ENCODE assay signal across 9 cellular contexts in genomic region chr3:9951126-9951525, GRCh38. TPM values are rescaled to one million over a fixed set of nuclear protein-coding genes. Genes with fewer than 3 reads are reported as not detected.
DNase-seq lines count a peak whose midpoint lies in the region; ATAC-seq and TF ChIP-seq lines count a peak whose summit lies in the region.
"Had no signal": no experiment of that assay in that cellular context is flagged by ENCODE, and none has a peak within 500 bp of the region (broad histone marks: within the 10 kb centered on the region; RNA-seq: fewer than 3 reads in every experiment).

No MANE protein-coding gene starts in this region.

- no peaks in the 10 kb centered on the region for H3K9me3 ChIP-seq in parathyroid adenoma (ENCODE audit: control insufficient read depth, low read length)

- intact Hi-C loops in activated CD4-positive, alpha-beta T cell treated with anti-CD3 and anti-CD28 coated beads for 36 hours (cut with DNase I, micrococcal nuclease) = no loop called here

- CTCF ChIA-PET in activated CD4-positive, alpha-beta T cell treated with anti-CD3 and anti-CD28 coated beads for 36 hours (lab: Charles Lee) = interaction anchor here (1.0 to 1.6 kb wide), 4 partner anchors 17 to 111 kb away, joined by 3 to 8 read pairs (median 6); partner anchors contain the start of gene CRELD1

- H3K27ac Mint-ChIP-seq in activated CD4-positive, alpha-beta T cell treated with anti-CD3 and anti-CD28 coated beads for 36 hours = peak overlapping the region; percentile 40
- H3K27ac Mint-ChIP-seq in activated naive CD4-positive, alpha-beta T cell treated with anti-CD3 and anti-CD28 coated beads, Interleukin-2, amount 50 U/mL, for 72 hours = peak overlapping the region; percentile 59 to 86

- no peaks in the 10 kb centered on the region for H3K79me2 ChIP-seq in parathyroid adenoma

- no peaks in the 10 kb centered on the region for H3K27me3 ChIP-seq in parathyroid adenoma (ENCODE audit: control insufficient read depth, insufficient read depth, low read length)

- H2AFZ ChIP-seq in parathyroid adenoma = peak overlapping the region; percentile 82

- no peaks in the 10 kb centered on the region for H3K27me3 Mint-ChIP-seq in activated CD4-positive, alpha-beta T cell treated with anti-CD3 and anti-CD28 coated beads for 36 hours

- H3K4me3 ChIP-seq in parathyroid adenoma (ENCODE audit: low read depth, low read length) (peak overlapping the region; percentile 59), foreskin fibroblast (ENCODE audit: low read depth in 1 of 2, low read length in 2 of 2) (peak overlapping the region in 1 of 2 donors; percentile 71)

- ATAC-seq in activated CD4-positive, alpha-beta T cell treated with anti-CD3 and anti-CD28 coated beads for 36 hours = peak; percentile 28
- ATAC-seq in HG02870 (IDR thresholded peaks at IDR 0.05; ENCODE audit: unreplicated experiment) = peak; percentile 42
- peak; percentile 6 to 67 for ATAC-seq in activated naive CD4-positive, alpha-beta T cell treated with anti-CD3 and anti-CD28 coated beads, Interleukin-2, amount 50 U/mL, for 72 hours
- no peak for ATAC-seq in HG02798 (IDR thresholded peaks at IDR 0.05; ENCODE audit: poor library complexity, unreplicated experiment)

- peaks cover 17% of the 10 kb centered on the region for H3K4me1 Mint-ChIP-seq in activated CD4-positive, alpha-beta T cell treated with anti-CD3 and anti-CD28 coated beads for 36 hours

- no peaks in the 10 kb centered on the region for H3K36me3 Mint-ChIP-seq in activated CD4-positive, alpha-beta T cell treated with anti-CD3 and anti-CD28 coated beads for 36 hours (ENCODE audit: low read depth)
- no peaks in the 10 kb centered on the region for H3K36me3 Mint-ChIP-seq in activated naive CD4-positive, alpha-beta T cell treated with anti-CD3 and anti-CD28 coated beads, Interleukin-2, amount 50 U/mL, for 72 hours

- TF ChIP-seq CTCF in parathyroid adenoma (IDR thresholded peaks at IDR 0.05) (no peak), foreskin fibroblast (IDR thresholded peaks at IDR 0.05; ENCODE audit: low read depth, low read length) (no peak)

- POLR2A ChIA-PET in activated CD4-positive, alpha-beta T cell treated with anti-CD3 and anti-CD28 coated beads for 36 hours (lab: Charles Lee) = interaction anchor here (1.0 kb wide), 2 partner anchors 26 to 78 kb away, joined by 3 read pairs; no protein-coding TSS in a partner anchor

- H3K27ac ChIP-seq in parathyroid adenoma = no peak overlapping the region

- H3K9ac ChIP-seq in parathyroid adenoma = no peak overlapping the region

- H3K4me3 Mint-ChIP-seq in activated CD4-positive, alpha-beta T cell treated with anti-CD3 and anti-CD28 coated beads for 36 hours = peak overlapping the region; percentile 86

- no peaks in the 10 kb centered on the region for H3K36me3 ChIP-seq in parathyroid adenoma (ENCODE audit: control insufficient read depth, insufficient read depth, low read length)

- peak overlapping the region; percentile 64 for H3K4me2 ChIP-seq in parathyroid adenoma (ENCODE audit: low read length)

- peak; percentile 59 for DNase-seq in activated CD4-positive, alpha-beta T cell treated with anti-CD3 and anti-CD28 coated beads for 36 hours
- DNase-seq in activated CD4-positive, alpha-beta T cell treated with anti-CD3 and anti-CD28 coated beads for 4 hours = no peak
- DNase-seq in activated naive CD4-positive, alpha-beta T cell treated with anti-CD3 and anti-CD28 coated beads, Interleukin-2, amount 50 U/mL, for 72 hours (ENCODE audit: low spot score in 2 of 2) = no peak
- DNase-seq in superior temporal gyrus (ENCODE audit: extremely low spot score) (no peak), foreskin fibroblast (no peak)
- DNase-seq: NCI-H1105 treated with DMSO at 0.1 percent for 48 hours had no signal

- H3K9me3 Mint-ChIP-seq in activated CD4-positive, alpha-beta T cell treated with anti-CD3 and anti-CD28 coated beads for 36 hours (ENCODE audit: low read depth) = no peaks in the 10 kb centered on the region
- no peaks in the 10 kb centered on the region for H3K9me3 Mint-ChIP-seq in activated naive CD4-positive, alpha-beta T cell treated with anti-CD3 and anti-CD28 coated beads, Interleukin-2, amount 50 U/mL, for 72 hours

- peaks cover 17% of the 10 kb centered on the region for H3K4me1 ChIP-seq in parathyroid adenoma

RNA-seq across cellular contexts. Expression of gene PRRT3, which starts 1.1 kb away (rescaled TPM):
- total RNA-seq in activated CD4-positive, alpha-beta T cell treated with anti-CD3 and anti-CD28 coated beads for 36 hours = 1 to 10 TPM; 8.1 to 9.7 TPM
- total RNA-seq in activated naive CD4-positive, alpha-beta T cell treated with anti-CD3 and anti-CD28 coated beads, Interleukin-2, amount 50 U/mL, for 72 hours = 1 to 10 TPM; 1.6 to 6.7 TPM

RNA-seq across cellular contexts. Expression of gene CRELD1, which starts 17.5 kb away (rescaled TPM):
- total RNA-seq in activated CD4-positive, alpha-beta T cell treated with anti-CD3 and anti-CD28 coated beads for 36 hours = 10 to 100 TPM; 12.6 to 14.7 TPM
- 10 to 100 TPM; 23.8 to 25.0 TPM for total RNA-seq in activated naive CD4-positive, alpha-beta T cell treated with anti-CD3 and anti-CD28 coated beads, Interleukin-2, amount 50 U/mL, for 72 hours

RNA-seq across cellular contexts. Expression of gene IL17RC, which starts 34.2 kb away (rescaled TPM):
- under 1 TPM; 0.25 to 0.50 TPM for total RNA-seq in activated CD4-positive, alpha-beta T cell treated with anti-CD3 and anti-CD28 coated beads for 36 hours
- 1 to 10 TPM in 1 of 2 donors, under 1 TPM in 1; 0.18 to 1.5 TPM for total RNA-seq in activated naive CD4-positive, alpha-beta T cell treated with anti-CD3 and anti-CD28 coated beads, Interleukin-2, amount 50 U/mL, for 72 hours

RNA-seq across cellular contexts. Expression of gene EMC3, which starts 35.5 kb away (rescaled TPM):
- 10 to 100 TPM; 37.2 to 38.4 TPM for total RNA-seq in activated CD4-positive, alpha-beta T cell treated with anti-CD3 and anti-CD28 coated beads for 36 hours
- 10 to 100 TPM; 33.6 to 42.1 TPM for total RNA-seq in activated naive CD4-positive, alpha-beta T cell treated with anti-CD3 and anti-CD28 coated beads, Interleukin-2, amount 50 U/mL, for 72 hours

RNA-seq across cellular contexts. Expression of gene IL17RE, which starts 48.5 kb away (rescaled TPM):
- total RNA-seq in activated CD4-positive, alpha-beta T cell treated with anti-CD3 and anti-CD28 coated beads for 36 hours = 1 to 10 TPM; 2.3 to 3.1 TPM
- 1 to 10 TPM in 1 of 2 donors, under 1 TPM in 1; 0.61 to 1.4 TPM for total RNA-seq in activated naive CD4-positive, alpha-beta T cell treated with anti-CD3 and anti-CD28 coated beads, Interleukin-2, amount 50 U/mL, for 72 hours
